20 cellular contexts compared by ENCODE assay signal in the genomic region with DNA sequence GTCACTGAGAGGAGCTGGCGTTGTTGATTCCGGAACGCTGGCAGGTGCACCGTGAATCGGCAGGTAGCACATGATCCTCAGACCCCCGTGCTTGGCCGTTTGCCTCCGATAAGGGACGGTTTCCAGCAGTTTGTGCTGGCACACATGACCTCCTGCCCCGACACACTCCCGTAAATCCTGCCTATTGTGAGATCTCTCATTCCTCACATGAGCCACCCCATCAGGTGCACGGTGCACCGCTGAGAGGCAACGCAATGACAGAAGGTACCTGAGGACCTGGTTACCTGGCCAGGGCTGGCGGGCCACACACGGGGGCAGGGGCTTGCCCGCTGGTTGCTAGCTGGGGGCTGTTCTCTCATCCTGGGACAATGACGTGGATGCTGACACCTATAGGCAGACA.
"Had no signal": no experiment of that assay in that cellular context is flagged by ENCODE, and none has a peak within 500 bp of the region (broad histone marks: within the 10 kb centered on the region; RNA-seq: fewer than 3 reads in every experiment).

No MANE protein-coding gene starts in this region.

- H3K27ac ChIP-seq: brain microvascular endothelial cell, gastrocnemius medialis, psoas muscle, right lobe of liver had no signal

- ATAC-seq: activated T-helper 17 cell treated with anti-CD3 and anti-CD28 coated beads, Interleukin-2, amount 50 U/mL, for 72 hours; gastrocnemius medialis; natural killer cell treated with Interleukin-12 subunit alpha and Interleukin-12 subunit beta and Interleukin-15 and Interleukin-18, amount 100 ng/mL, for 72 hours; psoas muscle; stimulated activated naive CD8-positive, alpha-beta T cell treated with anti-CD3 and anti-CD28 coated beads, Interleukin-15, Interleukin-2, amounts not matched to agents 100 U/mL and 50 U/mL, for 24 hours had no signal

- DNase-seq: activated CD4-positive, CD25-positive, alpha-beta regulatory T cell treated with anti-CD3 and anti-CD28 coated beads, Interleukin-2, amount 50 U/mL, for 72 hours; activated naive CD4-positive, alpha-beta T cell treated with Interleukin-2 at 50 U/mL for 16 hours; anterior cingulate cortex; brain microvascular endothelial cell; dermis blood vessel endothelial cell; erythroblast; gastrocnemius medialis; hippocampal formation; mesendoderm; stimulated activated CD4-positive, alpha-beta T cell treated with anti-CD3 and anti-CD28 coated beads, Interleukin-4, amount 100 ng/mL, for 4 hours; stimulated activated CD8-positive, alpha-beta memory T cell treated with anti-CD3 and anti-CD28 coated beads, Interleukin-4, amount 100 ng/mL, for 48 hours; stimulated activated naive CD8-positive, alpha-beta T cell treated with anti-CD3 and anti-CD28 coated beads, Interleukin-15, Interleukin-2, amounts not matched to agents 100 U/mL and 50 U/mL, for 24 hours; SW 1271; transverse colon had no signal

- H3K27me3 Mint-ChIP-seq: activated T-helper 17 cell treated with anti-CD3 and anti-CD28 coated beads, Interleukin-2, amount 50 U/mL, for 72 hours; natural killer cell treated with Interleukin-12 subunit alpha and Interleukin-12 subunit beta and Interleukin-15 and Interleukin-18, amount 100 ng/mL, for 72 hours had no signal

- H3K9me3 Mint-ChIP-seq: activated T-helper 17 cell treated with anti-CD3 and anti-CD28 coated beads, Interleukin-2, amount 50 U/mL, for 72 hours; natural killer cell treated with Interleukin-12 subunit alpha and Interleukin-12 subunit beta and Interleukin-15 and Interleukin-18, amount 100 ng/mL, for 72 hours; T-helper 2 cell treated with Interferon-gamma antibody and Interleukin-4, amounts not matched to agents 5 μg/mL and 100 μg/mL, for 36 hours had no signal

- H3K4me1 ChIP-seq: right lobe of liver, transverse colon had no signal

- H3K36me3 Mint-ChIP-seq: natural killer cell treated with Interleukin-12 subunit alpha and Interleukin-12 subunit beta and Interleukin-15 and Interleukin-18, amount 100 ng/mL, for 72 hours had no signal

- H3K27me3 ChIP-seq: brain microvascular endothelial cell, gastrocnemius medialis, right lobe of liver, transverse colon had no signal

- H3K27ac Mint-ChIP-seq: activated T-helper 17 cell treated with anti-CD3 and anti-CD28 coated beads, Interleukin-2, amount 50 U/mL, for 72 hours; natural killer cell treated with Interleukin-12 subunit alpha and Interleukin-12 subunit beta and Interleukin-15 and Interleukin-18, amount 100 ng/mL, for 72 hours; T-helper 2 cell treated with Interferon-gamma antibody and Interleukin-4, amounts not matched to agents 5 μg/mL and 100 μg/mL, for 36 hours had no signal

- H3K4me3 ChIP-seq: gastrocnemius medialis, psoas muscle, right lobe of liver, smooth muscle cell, transverse colon had no signal

- H3K4me1 Mint-ChIP-seq: activated T-helper 17 cell treated with anti-CD3 and anti-CD28 coated beads, Interleukin-2, amount 50 U/mL, for 72 hours had no signal

- H3K9me3 ChIP-seq: gastrocnemius medialis, psoas muscle, right lobe of liver, transverse colon had no signal

- H3K4me3 Mint-ChIP-seq: activated T-helper 17 cell treated with anti-CD3 and anti-CD28 coated beads, Interleukin-2, amount 50 U/mL, for 72 hours; natural killer cell treated with Interleukin-12 subunit alpha and Interleukin-12 subunit beta and Interleukin-15 and Interleukin-18, amount 100 ng/mL, for 72 hours; T-helper 2 cell treated with Interferon-gamma antibody and Interleukin-4, amounts not matched to agents 5 μg/mL and 100 μg/mL, for 36 hours had no signal
